Comparison of ENCODE assay signal across 7 cellular contexts in the genomic region with DNA sequence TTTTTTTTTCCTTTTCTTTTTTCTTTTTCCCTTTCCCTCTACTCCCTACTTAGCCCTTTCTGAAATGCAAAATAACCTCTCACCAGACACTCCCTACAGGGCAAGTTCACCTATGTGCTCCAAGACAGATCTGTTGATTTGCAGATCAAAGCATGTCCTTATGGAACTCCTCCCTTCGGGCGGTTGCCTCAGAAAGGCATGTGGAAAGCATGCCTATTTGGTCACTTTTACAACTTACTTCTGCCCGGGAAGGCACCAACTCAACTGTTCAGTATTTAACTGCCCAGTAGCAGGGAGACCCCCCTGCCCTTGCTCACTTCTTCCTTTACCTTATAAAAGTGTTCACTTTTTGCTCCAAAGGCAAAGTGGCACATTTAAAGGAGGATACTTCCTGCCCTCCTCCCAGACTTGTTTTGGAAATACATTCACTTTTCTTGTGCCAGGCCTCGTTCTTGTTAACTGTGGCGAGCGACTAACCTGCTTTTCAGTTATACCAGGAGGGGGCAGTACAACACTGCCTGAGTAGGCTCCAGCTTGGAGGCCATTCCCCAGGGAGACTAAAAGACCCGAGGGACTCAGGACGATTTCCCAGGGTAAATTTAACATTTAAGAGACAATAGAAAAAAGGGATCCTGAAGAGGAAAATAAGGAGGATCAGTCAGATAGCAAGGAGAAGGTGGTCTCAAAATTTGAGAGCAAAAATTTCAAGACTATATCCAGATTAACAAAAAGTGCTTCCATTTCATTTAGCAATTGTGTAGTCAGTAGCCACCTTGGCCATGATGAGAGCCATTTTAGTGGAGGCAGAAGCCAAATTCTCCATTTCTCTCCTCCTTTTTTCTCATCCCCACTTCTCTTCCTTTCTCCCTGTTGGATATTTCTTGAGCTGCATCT. TPM values are rescaled to one million over a fixed set of nuclear protein-coding genes. Genes with fewer than 3 reads are reported as not detected.
A peak's percentile ranks its signal among the peaks of the same experiment; 100 is the strongest.
DNase-seq lines count a peak whose midpoint lies in the region; TF ChIP-seq lines count a peak whose summit lies in the region.

No MANE protein-coding gene starts in this region.

- H3K27ac Mint-ChIP-seq in HFFc6: no peak overlapping the region
- H3K27ac Mint-ChIP-seq in brain: no peak overlapping the region

- no peak overlapping the region for H3K4me3 Mint-ChIP-seq in HFFc6
- H3K4me3 Mint-ChIP-seq in brain: no peak overlapping the region

- no peak overlapping the region for H3K4me3 ChIP-seq in skeletal muscle cell (ENCODE audit: low read depth, low read length)

- DNase-seq in GM10248 (ENCODE audit: extremely low spot score): peak; percentile 62
- peak; percentile 62 for DNase-seq in HFFc6
- DNase-seq in NCI-H1092 treated with DMSO at 0.1 percent for 48 hours (lab: John Stamatoyannopoulos, UW): peak; percentile 57
- peak; percentile 94 for DNase-seq in SW480 (ENCODE audit: low spot score)
- peak; percentile 74 for DNase-seq in iPS DF 19.7 (ENCODE audit: low read depth, low spot score)
- peak; percentile 13 for DNase-seq in skeletal muscle cell (ENCODE audit: low read depth)

- no peaks in the 10 kb centered on the region for H3K9me3 Mint-ChIP-seq in HFFc6
- H3K9me3 Mint-ChIP-seq in brain: no peaks in the 10 kb centered on the region

- H3K27me3 Mint-ChIP-seq in HFFc6 (ENCODE audit: insufficient read depth) (peaks cover 6% of the 10 kb centered on the region), brain (peaks cover 3% of the 10 kb centered on the region)

- TF ChIP-seq CTCF in GM10248 (IDR thresholded peaks at IDR 0.05; ENCODE audit: control extremely low read depth, extremely low read depth, low read depth, missing control alignments) (peak; percentile 80), HFFc6 (IDR thresholded peaks at IDR 0.05) (peak; percentile 91), brain (conservative IDR thresholded peaks at IDR 0.05) (peak; percentile 70 to 92)

- POLR2A ChIA-PET in GM10248 (lab: Yijun Ruan, JAX): interaction anchor here (0.5 to 2.1 kb wide), 3 partner anchors 13 to 18 kb away, joined by 3 to 6 read pairs (median 4); no protein-coding TSS in a partner anchor

- H3K4me1 Mint-ChIP-seq in HFFc6 (ENCODE audit: low read depth) (no peaks in the 10 kb centered on the region), brain (peaks cover 13% of the 10 kb centered on the region)

- H3K36me3 Mint-ChIP-seq in HFFc6 (ENCODE audit: low read depth) (no peaks in the 10 kb centered on the region), brain (no peaks in the 10 kb centered on the region)

- CTCF ChIA-PET in GM10248 (lab: Yijun Ruan, JAX): interaction anchor here (0.6 to 8.6 kb wide), 34 partner anchors 12 to 474 kb away, joined by 3 to 120 read pairs (median 5); partner anchors contain the start of genes CD48, ITLN2, LY9 and SLAMF7

RNA-seq across cellular contexts. Expression of gene SLAMF7, which starts 12.3 kb away (rescaled TPM):
- not detected for total RNA-seq in HFFc6 (2021; fragmentation: NEBNext Ultra II Directional; extraction: Animal tissue kit (Norgen Biotek cat#: 25700))
- polyA plus RNA-seq in brain (ENCODE audit: insufficient read depth, low read depth, low replicate concordance): 0.56 TPM

RNA-seq across cellular contexts. Expression of gene CD48, which starts 15.1 kb away (rescaled TPM):
- not detected for total RNA-seq in HFFc6 (2021; fragmentation: NEBNext Ultra II Directional; extraction: Animal tissue kit (Norgen Biotek cat#: 25700))
- 1.0 TPM for polyA plus RNA-seq in brain (ENCODE audit: insufficient read depth, low read depth, low replicate concordance)

Comparison
In these comparisons a context has a peak if more than half of its experiments do, and no peak if none do; other contexts are left out.
1. DNase-seq: peak in every context shown above with its lines; median percentile 94 in SW480; 74 in iPS DF 19.7; 62 in GM10248; 62 in HFFc6; 57 in NCI-H1092 treated with DMSO at 0.1 percent for 48 hours; 13 in skeletal muscle cell.